8 cellular contexts compared by ENCODE assay signal in genomic region chr2:237128026-237128703, GRCh38. TPM values are rescaled to one million over a fixed set of nuclear protein-coding genes. Genes with fewer than 3 reads are reported as not detected.
DNase-seq lines count a peak whose midpoint lies in the region; ATAC-seq, FAIRE-seq and TF ChIP-seq lines count a peak whose summit lies in the region.

No MANE protein-coding gene starts in this region.

- POLR2A ChIA-PET in activated CD4-positive, alpha-beta memory T cell treated with anti-CD3 and anti-CD28 coated beads for 36 hours (lab: Charles Lee) = no interaction called here
- POLR2A ChIA-PET in activated CD4-positive, alpha-beta memory T cell treated with anti-CD3 and anti-CD28 coated beads, Interleukin-2, amount 10 ng/mL, durations not matched to agents 7 days and 5 days (lab: Charles Lee) = no interaction called here

- H3K27me3 Mint-ChIP-seq in activated CD4-positive, alpha-beta memory T cell treated with anti-CD3 and anti-CD28 coated beads for 36 hours = no peaks in the 10 kb centered on the region
- H3K27me3 Mint-ChIP-seq in activated CD4-positive, alpha-beta memory T cell treated with anti-CD3 and anti-CD28 coated beads, Interleukin-2, amount 10 ng/mL, durations not matched to agents 7 days and 5 days = peaks cover 2% of the 10 kb centered on the region
- H3K27me3 Mint-ChIP-seq in glutamatergic neuron (ENCODE audit: unreplicated experiment) = peaks cover 4% of the 10 kb centered on the region

- no peak overlapping the region for H3K4me3 Mint-ChIP-seq in activated CD4-positive, alpha-beta memory T cell treated with anti-CD3 and anti-CD28 coated beads for 36 hours
- H3K4me3 Mint-ChIP-seq in activated CD4-positive, alpha-beta memory T cell treated with anti-CD3 and anti-CD28 coated beads, Interleukin-2, amount 10 ng/mL, durations not matched to agents 7 days and 5 days = no peak overlapping the region
- no peak overlapping the region for H3K4me3 Mint-ChIP-seq in glutamatergic neuron (ENCODE audit: unreplicated experiment)

- no peaks in the 10 kb centered on the region for H3K36me3 Mint-ChIP-seq in activated CD4-positive, alpha-beta memory T cell treated with anti-CD3 and anti-CD28 coated beads for 36 hours
- H3K36me3 Mint-ChIP-seq in activated CD4-positive, alpha-beta memory T cell treated with anti-CD3 and anti-CD28 coated beads, Interleukin-2, amount 10 ng/mL, durations not matched to agents 7 days and 5 days (ENCODE audit: low read depth) = no peaks in the 10 kb centered on the region
- H3K36me3 Mint-ChIP-seq in glutamatergic neuron (ENCODE audit: unreplicated experiment) = no peaks in the 10 kb centered on the region

- TF ChIP-seq POLR2A in heart left ventricle (IDR thresholded peaks at IDR 0.05) = no peak

- H3K27me3 ChIP-seq in heart left ventricle = no peaks in the 10 kb centered on the region
- H3K27me3 ChIP-seq in small intestine (ENCODE audit: control insufficient read depth in 2 of 2, insufficient read depth in 2 of 2, low read length in 2 of 2) = no peaks in the 10 kb centered on the region

- peak; percentile 76 to 96 (median 94) for ATAC-seq in heart left ventricle

- no peak for TF ChIP-seq CTCF in heart left ventricle (IDR thresholded peaks at IDR 0.05)
- TF ChIP-seq CTCF in glutamatergic neuron (IDR thresholded peaks at IDR 0.05; ENCODE audit: partially characterized antibody, unreplicated experiment) = no peak

- intact Hi-C loops in activated CD4-positive, alpha-beta memory T cell treated with anti-CD3 and anti-CD28 coated beads for 36 hours (cut with micrococcal nuclease) = no loop called here
- intact Hi-C loops in heart left ventricle (cut with DNase I) = loop anchor here in 5 of 10 donors (10.0 kb wide), 3 partner anchors 287 to 447 kb away; partner anchors contain the start of gene COL6A3 (in 3 of the 5)

- FAIRE-seq in small intestine (lab: Jason Lieb, UNC) = no peak

- H3K36me3 ChIP-seq in heart left ventricle (no peaks in the 10 kb centered on the region), small intestine (ENCODE audit: control insufficient read depth in 2 of 2, insufficient read depth in 2 of 2, low read length in 2 of 2) (no peaks in the 10 kb centered on the region)

- CTCF ChIA-PET in activated CD4-positive, alpha-beta memory T cell treated with anti-CD3 and anti-CD28 coated beads for 36 hours (lab: Charles Lee) = no interaction called here
- CTCF ChIA-PET in activated CD4-positive, alpha-beta memory T cell treated with anti-CD3 and anti-CD28 coated beads, Interleukin-2, amount 10 ng/mL, durations not matched to agents 7 days and 5 days (lab: Charles Lee) = no interaction called here

- no peak overlapping the region for H3K4me3 ChIP-seq in heart left ventricle
- no peak overlapping the region for H3K4me3 ChIP-seq in small intestine (ENCODE audit: low read depth in 1 of 2, low read length in 2 of 2)

- H3K27ac ChIP-seq in heart left ventricle = peak overlapping the region in 10 of 12 donors; percentile 11 to 79 (median 60)
- peak overlapping the region in 1 of 2 donors; percentile 52 for H3K27ac ChIP-seq in small intestine (ENCODE audit: low read depth in 1 of 2, low read length in 1 of 2)

- no peak overlapping the region for H3K27ac Mint-ChIP-seq in activated CD4-positive, alpha-beta memory T cell treated with anti-CD3 and anti-CD28 coated beads for 36 hours
- no peak overlapping the region for H3K27ac Mint-ChIP-seq in activated CD4-positive, alpha-beta memory T cell treated with anti-CD3 and anti-CD28 coated beads, Interleukin-2, amount 10 ng/mL, durations not matched to agents 7 days and 5 days
- H3K27ac Mint-ChIP-seq in glutamatergic neuron (ENCODE audit: unreplicated experiment) = no peak overlapping the region

- DNase-seq in activated CD4-positive, alpha-beta memory T cell treated with anti-CD3 and anti-CD28 coated beads for 36 hours = peak; percentile 79
- DNase-seq in activated CD4-positive, alpha-beta memory T cell treated with anti-CD3 and anti-CD28 coated beads, Interleukin-2, amount 10 ng/mL, durations not matched to agents 7 days and 5 days = no peak
- peak; percentile 69 to 73 for DNase-seq in activated T-cell treated with anti-CD3 and anti-CD28 coated beads, Interleukin-2, amount 50 U/mL, for 48 hours
- DNase-seq in heart left ventricle = peak; percentile 79 to 91 (median 88)
- DNase-seq in small intestine = peak; percentile 59
- DNase-seq in KG1 (lab: John Stamatoyannopoulos, UW) = no peak
- DNase-seq in glutamatergic neuron = no peak
- no peak for DNase-seq in NCI-H748 (lab: John Stamatoyannopoulos, UW; ENCODE audit: unreplicated experiment)

- no peaks in the 10 kb centered on the region for H3K9me3 ChIP-seq in heart left ventricle
- no peaks in the 10 kb centered on the region for H3K9me3 ChIP-seq in small intestine (ENCODE audit: control insufficient read depth, low read depth)

- no peaks in the 10 kb centered on the region for H3K4me1 Mint-ChIP-seq in activated CD4-positive, alpha-beta memory T cell treated with anti-CD3 and anti-CD28 coated beads for 36 hours (ENCODE audit: low read depth)
- no peaks in the 10 kb centered on the region for H3K4me1 Mint-ChIP-seq in activated CD4-positive, alpha-beta memory T cell treated with anti-CD3 and anti-CD28 coated beads, Interleukin-2, amount 10 ng/mL, durations not matched to agents 7 days and 5 days
- no peaks in the 10 kb centered on the region for H3K4me1 Mint-ChIP-seq in glutamatergic neuron (ENCODE audit: low read depth, unreplicated experiment)

- peaks cover 0 to 15% (median 0%) of the 10 kb centered on the region in 12 donors for H3K4me1 ChIP-seq in heart left ventricle
- no peaks in the 10 kb centered on the region for H3K4me1 ChIP-seq in small intestine (ENCODE audit: control insufficient read depth in 2 of 2, insufficient read depth in 1 of 2, low read depth in 1 of 2, low read length in 1 of 2)

- 36 to 68% (median 51%) methylated on average over 9 to 11 of the region's 11 CpGs for WGBS in heart left ventricle, 4 donors
- WGBS in small intestine, 3 donors = 37 to 49% (median 40%) methylated on average over 11 of the region's 11 CpGs

- no peaks in the 10 kb centered on the region for H3K9me3 Mint-ChIP-seq in activated CD4-positive, alpha-beta memory T cell treated with anti-CD3 and anti-CD28 coated beads for 36 hours
- H3K9me3 Mint-ChIP-seq in activated CD4-positive, alpha-beta memory T cell treated with anti-CD3 and anti-CD28 coated beads, Interleukin-2, amount 10 ng/mL, durations not matched to agents 7 days and 5 days = no peaks in the 10 kb centered on the region
- H3K9me3 Mint-ChIP-seq in glutamatergic neuron (ENCODE audit: unreplicated experiment) = no peaks in the 10 kb centered on the region

RNA-seq across cellular contexts. Expression of gene COPS8, which starts 42.5 kb away (rescaled TPM):
- 10 to 100 TPM; 61.1 to 66.8 TPM for total RNA-seq in activated CD4-positive, alpha-beta memory T cell treated with anti-CD3 and anti-CD28 coated beads for 36 hours
- total RNA-seq in activated CD4-positive, alpha-beta memory T cell treated with anti-CD3 and anti-CD28 coated beads, Interleukin-2, amount 10 ng/mL, durations not matched to agents 7 days and 5 days = 10 to 100 TPM; 42.6 to 44.0 TPM
- total RNA-seq in heart left ventricle (100 to 1,000 TPM in 3 of 9 donors, 10 to 100 TPM in 6; 71.3 to 168 (median 93.0) TPM), glutamatergic neuron (ENCODE audit: unreplicated experiment) (55.8 TPM)
- polyA plus RNA-seq in heart left ventricle (100 to 1,000 TPM in 1 of 2 donors, 10 to 100 TPM in 1; 34.7 to 231 TPM), small intestine (10 to 100 TPM; 18.9 to 32.1 (median 21.9) TPM)

Comparison
In these comparisons a context has a peak if more than half of its experiments do, and no peak if none do; other contexts are left out.
1. DNase-seq: peak in activated CD4-positive, alpha-beta memory T cell treated with anti-CD3 and anti-CD28 coated beads for 36 hours (single experiment), activated T-cell treated with anti-CD3 and anti-CD28 coated beads, Interleukin-2, amount 50 U/mL, for 48 hours (2 of 2), heart left ventricle (5 of 5) and small intestine (single experiment); none in activated CD4-positive, alpha-beta memory T cell treated with anti-CD3 and anti-CD28 coated beads, Interleukin-2, amount 10 ng/mL, durations not matched to agents 7 days and 5 days (single experiment), KG1 (single experiment), glutamatergic neuron (single experiment) and NCI-H748 (single experiment).